Comparison of ENCODE assay signal across 11 cellular contexts in the genomic region with DNA sequence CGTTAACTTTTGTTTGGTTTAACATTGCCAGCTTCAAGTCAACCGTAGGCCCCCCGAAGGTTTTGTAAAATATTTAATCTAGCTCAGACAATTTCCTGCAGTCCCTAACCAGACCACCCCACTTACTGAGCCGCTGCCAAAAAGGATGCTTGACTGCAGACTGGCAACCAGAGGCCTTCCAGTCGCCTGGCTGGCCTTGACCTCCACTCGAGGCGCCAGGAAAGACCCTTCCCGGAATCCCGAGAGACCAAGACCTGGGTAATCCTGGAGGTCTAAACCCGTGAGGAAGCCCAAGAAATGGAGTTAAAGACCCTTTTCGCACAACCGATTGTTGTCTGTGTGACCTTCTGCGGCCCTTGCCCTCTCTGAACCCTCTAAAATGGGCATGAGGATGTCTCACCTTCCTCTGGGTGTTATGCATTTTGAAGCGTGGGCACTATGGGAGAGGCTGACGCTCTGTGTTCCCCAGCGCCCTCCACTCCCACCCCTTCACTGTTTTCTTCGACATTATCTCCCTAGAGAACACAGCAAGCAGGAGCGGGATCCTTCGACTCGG.
DNase-seq lines count a peak whose midpoint lies in the region; ATAC-seq, FAIRE-seq and TF ChIP-seq lines count a peak whose summit lies in the region.
"Had no signal": no experiment of that assay in that cellular context is flagged by ENCODE, and none has a peak within 500 bp of the region (broad histone marks: within the 10 kb centered on the region; RNA-seq: fewer than 3 reads in every experiment).

No MANE protein-coding gene starts in this region.

- WGBS in heart right ventricle, 2 donors: 62 to 68% methylated on average over 19 to 20 of the region's 20 CpGs
- 41 to 65% methylated on average over 14 to 20 of the region's 20 CpGs for WGBS in upper lobe of left lung, 2 donors
- 59 to 66% methylated on average over 20 of the region's 20 CpGs for WGBS in lower leg skin, 2 donors

- no peak for ATAC-seq in heart right ventricle
- no peak for ATAC-seq in Right ventricle myocardium inferior
- ATAC-seq in naive thymus-derived CD8-positive, alpha-beta T cell: no peak
- ATAC-seq in upper lobe of left lung (ENCODE audit: low FRiP score in 2 of 2): no peak
- ATAC-seq in HG02678 (IDR thresholded peaks at IDR 0.05; ENCODE audit: unreplicated experiment): no peak

- no peaks in the 10 kb centered on the region for H4K20me1 ChIP-seq in astrocyte (ENCODE audit: insufficient read depth, low read length)

- no peak for DNase-seq in heart right ventricle
- no peak for DNase-seq in Right ventricle myocardium inferior (ENCODE audit: missing footprints)
- DNase-seq in astrocyte (ENCODE audit: low read depth): no peak
- no peak for DNase-seq in naive thymus-derived CD8-positive, alpha-beta T cell
- no peak for DNase-seq in upper lobe of left lung
- no peak for DNase-seq in lower leg skin (ENCODE audit: low spot score in 2 of 2)
- DNase-seq in NK-92 (lab: John Stamatoyannopoulos, UW; ENCODE audit: unreplicated experiment): no peak
- DNase-seq: amygdala had no signal

- peak overlapping the region; percentile 84 for H3K4me2 ChIP-seq in astrocyte (ENCODE audit: low read length)

- intact Hi-C loops in heart right ventricle (cut with DNase I): loop anchor here in 7 of 10 donors (2.0 to 10.0 kb wide), 18 partner anchors 39 to 253 kb away; partner anchors contain the start of gene BCOR (in 3 of the 7)
- intact Hi-C loops in Right ventricle myocardium inferior (cut with DNase I): loop anchor here (5.0 to 10.0 kb wide), 5 partner anchors 104 to 277 kb away; no protein-coding TSS in a partner anchor
- intact Hi-C loops in lower leg skin (cut with DNase I; ENCODE audit: low total_unique reads): loop anchor here (5.0 kb wide), 1 partner anchor 161 kb away; no protein-coding TSS in a partner anchor

- TF ChIP-seq POLR2A in upper lobe of left lung (IDR thresholded peaks at IDR 0.05): no peak
- TF ChIP-seq POLR2A in lower leg skin (IDR thresholded peaks at IDR 0.05): no peak

- no peaks in the 10 kb centered on the region for H3K36me3 ChIP-seq in heart right ventricle
- no peaks in the 10 kb centered on the region for H3K36me3 ChIP-seq in astrocyte (ENCODE audit: insufficient read depth, low read length)
- no peaks in the 10 kb centered on the region for H3K36me3 ChIP-seq in upper lobe of left lung

- no peak overlapping the region for H3K4me3 Mint-ChIP-seq in astrocyte (ENCODE audit: unreplicated experiment)
- peak overlapping the region; percentile 2 to 73 (median 57) for H3K4me3 Mint-ChIP-seq in naive thymus-derived CD8-positive, alpha-beta T cell

- TF ChIP-seq CTCF in heart right ventricle (IDR thresholded peaks at IDR 0.05) (no peak), astrocyte (IDR thresholded peaks at IDR 0.05; ENCODE audit: insufficient read depth, low read depth, low read length) (no peak), upper lobe of left lung (IDR thresholded peaks at IDR 0.05) (no peak), lower leg skin (IDR thresholded peaks at IDR 0.05) (no peak)

- H3K4me1 Mint-ChIP-seq in astrocyte (ENCODE audit: low read depth, unreplicated experiment): peaks cover 9% of the 10 kb centered on the region
- peaks cover 12 to 42% (median 34%) of the 10 kb centered on the region in 4 donors for H3K4me1 Mint-ChIP-seq in naive thymus-derived CD8-positive, alpha-beta T cell

- peaks cover 2% of the 10 kb centered on the region for H3K9me3 Mint-ChIP-seq in astrocyte (ENCODE audit: unreplicated experiment)
- H3K9me3 Mint-ChIP-seq in naive thymus-derived CD8-positive, alpha-beta T cell: peaks cover 0 to 12% (median 0%) of the 10 kb centered on the region in 9 donors

- H3K27me3 ChIP-seq in heart right ventricle (peaks cover 0 to 93% (median 0%) of the 10 kb centered on the region in 7 donors), astrocyte (ENCODE audit: insufficient read depth, low read length) (no peaks in the 10 kb centered on the region), upper lobe of left lung (peaks cover 0 to 54% (median 0%) of the 10 kb centered on the region in 4 donors)

- peaks cover 9% of the 10 kb centered on the region for H3K27me3 Mint-ChIP-seq in astrocyte (ENCODE audit: low read depth, unreplicated experiment)
- H3K27me3 Mint-ChIP-seq in naive thymus-derived CD8-positive, alpha-beta T cell: peaks cover 0 to 25% (median 14%) of the 10 kb centered on the region in 5 donors

- POLR2A ChIA-PET in naive thymus-derived CD8-positive, alpha-beta T cell (lab: Charles Lee): interaction anchor here (0.7 to 1.8 kb wide), 3 partner anchors 10 to 237 kb away, joined by 3 to 5 read pairs (median 3); no protein-coding TSS in a partner anchor

- H3K4me3 ChIP-seq in heart right ventricle: peak overlapping the region in 1 of 10 donors; percentile 54
- peak overlapping the region; percentile 15 for H3K4me3 ChIP-seq in astrocyte (ENCODE audit: insufficient read depth, low read depth, low read length)
- H3K4me3 ChIP-seq in upper lobe of left lung: no peak overlapping the region
- H3K4me3 ChIP-seq in lower leg skin (ENCODE audit: low read depth, poor library complexity, severe bottlenecking): no peak overlapping the region

- no peak for TF ChIP-seq EP300 in upper lobe of left lung (IDR thresholded peaks at IDR 0.05)

- H3K9me3 ChIP-seq in heart right ventricle (peaks cover 0 to 9% (median 0%) of the 10 kb centered on the region in 11 donors), astrocyte (ENCODE audit: insufficient read depth, low read depth, low read length) (peaks cover 1% of the 10 kb centered on the region), upper lobe of left lung (peaks cover 0 to 2% (median 0%) of the 10 kb centered on the region in 4 donors)

- no peak overlapping the region for H3K9ac ChIP-seq in astrocyte (ENCODE audit: low read length)

- H3K27ac Mint-ChIP-seq in astrocyte (ENCODE audit: unreplicated experiment): peak overlapping the region; percentile 66
- peak overlapping the region in 2 of 10 donors; percentile 37 to 62 for H3K27ac Mint-ChIP-seq in naive thymus-derived CD8-positive, alpha-beta T cell

- H3K4me1 ChIP-seq in heart right ventricle: peaks cover 0 to 59% (median 28%) of the 10 kb centered on the region in 9 donors
- peaks cover 28% of the 10 kb centered on the region for H3K4me1 ChIP-seq in astrocyte (ENCODE audit: insufficient read depth, low read length)
- peaks cover 24 to 68% (median 28%) of the 10 kb centered on the region in 4 donors for H3K4me1 ChIP-seq in upper lobe of left lung

- no peaks in the 10 kb centered on the region for H3K79me2 ChIP-seq in astrocyte (ENCODE audit: insufficient read depth, low read length)

- H2AFZ ChIP-seq in astrocyte (ENCODE audit: low read depth, low read length): peak overlapping the region; percentile 63

- H3K27ac ChIP-seq in heart right ventricle (peak overlapping the region in 9 of 10 donors; percentile 89 to 98 (median 96)), astrocyte (ENCODE audit: low read depth, low read length) (no peak overlapping the region), upper lobe of left lung (peak overlapping the region in 3 of 4 donors; percentile 86 to 94 (median 91))
- H3K27ac ChIP-seq: epithelial cell of prostate had no signal

- peak; percentile 87 for FAIRE-seq in astrocyte (lab: Jason Lieb, UNC)
- FAIRE-seq: keratinocyte had no signal

- H3K36me3 Mint-ChIP-seq in astrocyte (ENCODE audit: low read depth, unreplicated experiment): no peaks in the 10 kb centered on the region
- peaks cover 0 to 4% (median 0%) of the 10 kb centered on the region in 3 donors for H3K36me3 Mint-ChIP-seq in naive thymus-derived CD8-positive, alpha-beta T cell
